Comparison of ENCODE assay signal across 8 cellular contexts in genomic region chr11:83816572-83817187, GRCh38.
A peak's percentile ranks its signal among the peaks of the same experiment; 100 is the strongest.
DNase-seq lines count a peak whose midpoint lies in the region; ATAC-seq, FAIRE-seq and TF ChIP-seq lines count a peak whose summit lies in the region.

No MANE protein-coding gene starts in this region.

- peak; percentile 52 for FAIRE-seq in TTC549 (lab: Jason Lieb, UNC)
- FAIRE-seq in keratinocyte (lab: Jason Lieb, UNC): no peak

- no peak for TF ChIP-seq POLR2A in IMR-90 (IDR thresholded peaks at IDR 0.05; ENCODE audit: low read depth, low read length)

- H3K56ac ChIP-seq in IMR-90 (ENCODE audit: extremely low read depth, insufficient read depth, low read length): no peak overlapping the region

- peak; percentile 68 for TF ChIP-seq RAD21 in IMR-90 (IDR thresholded peaks at IDR 0.05; ENCODE audit: low read length)

- H3K9me1 ChIP-seq in IMR-90 (ENCODE audit: insufficient read depth, low read length) (peaks cover 7% of the 10 kb centered on the region), keratinocyte (ENCODE audit: control insufficient read depth, extremely low read depth, insufficient read depth, low read length) (no peaks in the 10 kb centered on the region)

- no peaks in the 10 kb centered on the region for H4K20me1 ChIP-seq in IMR-90 (ENCODE audit: insufficient read depth, low read length)
- no peaks in the 10 kb centered on the region for H4K20me1 ChIP-seq in keratinocyte (ENCODE audit: control insufficient read depth, extremely low read depth, insufficient read depth, low read length)

- H3K9me3 Mint-ChIP-seq in activated T-helper 17 cell treated with anti-CD3 and anti-CD28 coated beads, Interleukin-2, amount 50 U/mL, for 72 hours: no peaks in the 10 kb centered on the region

- ATAC-seq in IMR-90 (ENCODE audit: low read depth) (peak; percentile 54; the same call in 1 of the 2 replicates), T-helper 17 cell (no peak)
- ATAC-seq in activated T-helper 17 cell treated with anti-CD3 and anti-CD28 coated beads, Interleukin-2, amount 50 U/mL, for 72 hours (replicated peaks): no peak

- no peak overlapping the region for H3K23ac ChIP-seq in IMR-90 (ENCODE audit: low read depth, low read length)

- H4K8ac ChIP-seq in IMR-90 (ENCODE audit: low read depth in 2 of 2, low read length in 2 of 2): no peak overlapping the region

- H2BK20ac ChIP-seq in IMR-90 (ENCODE audit: low read depth, low read length): no peak overlapping the region

- peaks cover 42% of the 10 kb centered on the region for H3K27me3 Mint-ChIP-seq in T-helper 17 cell
- peaks cover 3% of the 10 kb centered on the region for H3K27me3 Mint-ChIP-seq in activated T-helper 17 cell treated with anti-CD3 and anti-CD28 coated beads, Interleukin-2, amount 50 U/mL, for 72 hours

- dilution Hi-C loops in IMR-90 (cut with HindIII; ENCODE audit: low sequenced_read_pairs, unreplicated experiment): no loop called here
- dilution Hi-C loops in keratinocyte (cut with MboI; ENCODE audit: extremely low pct_ligation_motif_present, low sequenced_read_pairs): loop anchor here (25.0 kb wide), 1 partner anchor 1104 kb away; no protein-coding TSS in a partner anchor

- DNase-seq in COR-L47 (lab: John Stamatoyannopoulos, UW) (peak; percentile 39), IMR-90 (peak; percentile 42), keratinocyte (ENCODE audit: low read depth, low spot score) (no peak), T-helper 17 cell (no peak), T-helper 2 cell (no peak)
- no peak for DNase-seq in activated CD4-positive, alpha-beta T cell treated with anti-CD3 and anti-CD28 coated beads, Interleukin-2, amount 50 U/mL, for 48 hours

- H3K4me2 ChIP-seq in IMR-90 (ENCODE audit: low read depth, low read length) (no peak overlapping the region), keratinocyte (ENCODE audit: control insufficient read depth, extremely low read depth, insufficient read depth, low read depth, low read length) (no peak overlapping the region)

- no peaks in the 10 kb centered on the region for H3K4me1 Mint-ChIP-seq in T-helper 17 cell
- H3K4me1 Mint-ChIP-seq in activated T-helper 17 cell treated with anti-CD3 and anti-CD28 coated beads, Interleukin-2, amount 50 U/mL, for 72 hours: no peaks in the 10 kb centered on the region

- H4K91ac ChIP-seq in IMR-90 (ENCODE audit: insufficient read depth, low read depth, low read length): no peak overlapping the region

- H3K36me3 ChIP-seq in IMR-90 (ENCODE audit: control insufficient read depth, insufficient read depth, low read length): no peaks in the 10 kb centered on the region
- no peaks in the 10 kb centered on the region for H3K36me3 ChIP-seq in keratinocyte (ENCODE audit: control insufficient read depth in 2 of 2, extremely low read depth in 1 of 2, insufficient read depth in 2 of 2, low read length in 2 of 2)

- H3K4me3 Mint-ChIP-seq in T-helper 17 cell: no peak overlapping the region
- no peak overlapping the region for H3K4me3 Mint-ChIP-seq in activated T-helper 17 cell treated with anti-CD3 and anti-CD28 coated beads, Interleukin-2, amount 50 U/mL, for 72 hours

- H3K4me3 ChIP-seq in IMR-90 (ENCODE audit: insufficient read depth, low read depth, low read length): no peak overlapping the region
- no peak overlapping the region for H3K4me3 ChIP-seq in keratinocyte (ENCODE audit: control insufficient read depth in 2 of 3, extremely low read depth in 1 of 3, insufficient read depth in 2 of 3, low read depth in 1 of 3, low read length in 3 of 3)

- no peak overlapping the region for H3K27ac Mint-ChIP-seq in T-helper 17 cell
- no peak overlapping the region for H3K27ac Mint-ChIP-seq in activated T-helper 17 cell treated with anti-CD3 and anti-CD28 coated beads, Interleukin-2, amount 50 U/mL, for 72 hours

- POLR2A ChIA-PET in IMR-90 (lab: Charles Lee; ENCODE audit: unreplicated experiment): no interaction called here

- H3K18ac ChIP-seq in IMR-90 (ENCODE audit: low read depth, low read length): no peak overlapping the region

- H2AFZ ChIP-seq in IMR-90 (replicated peaks; ENCODE audit: low read length, poor library complexity): no peak overlapping the region
- H2AFZ ChIP-seq in keratinocyte (ENCODE audit: control insufficient read depth, low read length): no peak overlapping the region

- no TSS peak for BruUV-seq in IMR-90 (replicated peaks; lab: Mats Ljungman, UMichigan)

- in situ Hi-C loops in IMR-90 (cut with MboI; ENCODE audit: low sequenced_read_pairs): loop anchor here (5.0 to 25.0 kb wide), 4 partner anchors 292 to 1129 kb away; partner anchors contain the start of genes DDIAS and PRCP

- no peak overlapping the region for H2AK9ac ChIP-seq in IMR-90 (replicated peaks; ENCODE audit: low read depth, low read length, poor library complexity)

- no peak overlapping the region for H4K5ac ChIP-seq in IMR-90 (ENCODE audit: low read depth, low read length)

- H2AK5ac ChIP-seq in IMR-90 (ENCODE audit: low read depth, low read length): no peak overlapping the region

- H3K79me2 ChIP-seq in keratinocyte (ENCODE audit: control insufficient read depth, insufficient read depth, low read length): no peaks in the 10 kb centered on the region

- no peak overlapping the region for H3K14ac ChIP-seq in IMR-90 (replicated peaks; ENCODE audit: low read depth, low read length)

- H3K9ac ChIP-seq in IMR-90 (ENCODE audit: low read depth, low read length) (no peak overlapping the region; the same call in 1 of the 2 replicates), keratinocyte (ENCODE audit: control insufficient read depth, extremely low read depth, insufficient read depth, low read length) (no peak overlapping the region)

- peak; percentile 74 for TF ChIP-seq CTCF in IMR-90 (conservative IDR thresholded peaks at IDR 0.05; ENCODE audit: low read depth, low read length)
- peak in 2 of 3 experiments; percentile 39 to 43 for TF ChIP-seq CTCF in keratinocyte (optimal IDR thresholded peaks at IDR 0.05 in 1 of 3, IDR thresholded peaks at IDR 0.05 in 1 of 3, conservative IDR thresholded peaks at IDR 0.05 in 1 of 3; ENCODE audit: extremely low read depth in 1 of 3, insufficient read depth in 2 of 3, low read length in 3 of 3)

- no peak overlapping the region for H2BK120ac ChIP-seq in IMR-90 (ENCODE audit: low read depth, low read length)

- no peak overlapping the region for H2BK5ac ChIP-seq in IMR-90 (ENCODE audit: low read depth, low read length, poor library complexity, severe bottlenecking)

- H3K27me3 ChIP-seq in IMR-90 (ENCODE audit: control insufficient read depth, insufficient read depth, low read length) (peaks cover 2% of the 10 kb centered on the region; the same call in 1 of the 2 replicates), keratinocyte (ENCODE audit: control insufficient read depth, extremely low read depth, insufficient read depth, low read length) (no peaks in the 10 kb centered on the region)

- intact Hi-C loops in IMR-90 (cut with micrococcal nuclease): loop anchor here (1.0 to 5.0 kb wide), 2 partner anchors 523 to 909 kb away; no protein-coding TSS in a partner anchor

- H3K4me1 ChIP-seq in IMR-90 (ENCODE audit: control insufficient read depth, insufficient read depth, low read length) (no peaks in the 10 kb centered on the region; the same call in 1 of the 2 replicates), keratinocyte (ENCODE audit: control insufficient read depth, extremely low read depth, insufficient read depth, low read length) (peaks cover 7% of the 10 kb centered on the region)

- no peak overlapping the region for H3K4ac ChIP-seq in IMR-90 (ENCODE audit: low read depth, low read length)

- H3K9me3 ChIP-seq in IMR-90 (ENCODE audit: control insufficient read depth, insufficient read depth, low read length): no peaks in the 10 kb centered on the region
- no peaks in the 10 kb centered on the region for H3K9me3 ChIP-seq in keratinocyte (ENCODE audit: control insufficient read depth, low read depth, low read length)
- no peaks in the 10 kb centered on the region for H3K9me3 ChIP-seq in T-helper 17 cell (ENCODE audit: control insufficient read depth, low read length, poor library complexity, severe bottlenecking)

- no peaks in the 10 kb centered on the region for H3K79me1 ChIP-seq in IMR-90 (ENCODE audit: low read depth in 1 of 2, low read length in 2 of 2)

- no CpG with 5 or more reads among the region's 2 CpGs for WGBS in IMR-90 (ENCODE audit: extremely low coverage in 2 of 2, insufficient read length in 1 of 2), 2 experiments

- H3K27ac ChIP-seq in IMR-90 (ENCODE audit: insufficient read depth, low read length) (no peak overlapping the region), keratinocyte (ENCODE audit: control insufficient read depth, insufficient read depth, low read length) (no peak overlapping the region)

- CTCF ChIA-PET in IMR-90 (lab: Yijun Ruan, JAX): interaction anchor here (1.0 to 1.1 kb wide), 4 partner anchors 9 to 524 kb away, joined by 3 to 6 read pairs (median 4); no protein-coding TSS in a partner anchor

- peaks cover 2% of the 10 kb centered on the region for H3K36me3 Mint-ChIP-seq in T-helper 17 cell (ENCODE audit: low read depth)
- H3K36me3 Mint-ChIP-seq in activated T-helper 17 cell treated with anti-CD3 and anti-CD28 coated beads, Interleukin-2, amount 50 U/mL, for 72 hours (ENCODE audit: low read depth): no peaks in the 10 kb centered on the region

- no peak overlapping the region; the same call in 2 of the 3 replicates for H2BK15ac ChIP-seq in IMR-90 (ENCODE audit: low read depth, low read length)

TF ChIP-seq in IMR-90, 13 proteins besides CTCF, POLR2A, EP300 and RAD21:
- TF ChIP-seq CHD1 (IDR thresholded peaks at IDR 0.05; ENCODE audit: low read depth, low read length): no peak
- TF ChIP-seq SMC3 (IDR thresholded peaks at IDR 0.05; ENCODE audit: low read depth, low read length): peak; percentile 57; the same call in 1 of the 2 replicates

Comparison
In these comparisons a context has a peak if more than half of its experiments do, and no peak if none do; other contexts are left out.
1. DNase-seq: peak in COR-L47 (single experiment) and IMR-90 (single experiment); none in keratinocyte (single experiment), activated CD4-positive, alpha-beta T cell treated with anti-CD3 and anti-CD28 coated beads, Interleukin-2, amount 50 U/mL, for 48 hours (0 of 2), T-helper 17 cell (0 of 3) and T-helper 2 cell (0 of 5).